ENCODE assay signal across 23 cellular contexts in the genomic region with DNA sequence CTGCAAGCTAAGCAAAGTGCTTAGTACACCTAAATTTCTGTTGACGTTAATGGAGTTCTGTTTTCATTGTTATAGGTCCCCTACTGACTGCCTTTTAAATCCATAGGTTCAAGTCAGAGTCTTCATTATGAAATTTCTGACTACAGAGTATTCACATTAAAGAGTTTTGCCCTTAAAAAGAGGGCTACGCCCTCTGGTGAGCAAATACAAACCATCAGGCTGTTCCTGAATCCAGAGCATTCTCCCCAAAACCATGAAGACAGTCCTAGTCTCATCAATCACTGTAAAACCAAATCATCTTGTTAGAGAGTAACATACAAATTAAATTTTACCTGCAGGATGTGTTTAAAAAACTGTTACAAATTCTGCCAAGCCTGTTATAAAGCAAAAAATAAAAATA.
DNase-seq lines count a peak whose midpoint lies in the region; ATAC-seq and TF ChIP-seq lines count a peak whose summit lies in the region.
"Had no signal": no experiment of that assay in that cellular context is flagged by ENCODE, and none has a peak within 500 bp of the region (broad histone marks: within the 10 kb centered on the region; RNA-seq: fewer than 3 reads in every experiment).

No MANE protein-coding gene starts in this region.

- H3K23ac ChIP-seq in mesendoderm (ENCODE audit: low read length), result no peak overlapping the region

- H3K4ac ChIP-seq in mesendoderm (ENCODE audit: low read depth, low read length), result no peak overlapping the region

- H3K27me3 ChIP-seq in SK-N-SH (ENCODE audit: insufficient read depth), result no peaks in the 10 kb centered on the region
- no peaks in the 10 kb centered on the region for H3K27me3 ChIP-seq in Karpas-422 (ENCODE audit: low read length)
- no peaks in the 10 kb centered on the region for H3K27me3 ChIP-seq in mesendoderm (ENCODE audit: insufficient read depth, low read length, poor library complexity)
- H3K27me3 ChIP-seq: Peyer's patch had no signal

- H3K27ac Mint-ChIP-seq in WTC11, result no peak overlapping the region
- H3K27ac Mint-ChIP-seq in stimulated activated effector memory CD8-positive, alpha-beta T cell treated with anti-CD3 and anti-CD28 coated beads, Interleukin-12 subunit alpha, Interleukin-12 subunit beta, amount 100 ng/mL, for 72 hours, result no peak overlapping the region
- H3K27ac Mint-ChIP-seq: CD14-positive monocyte; T-helper 1 cell treated with Interleukin-12 subunit alpha and Interleukin-12 subunit beta and Interleukin-4 antibody, amounts not matched to agents 30 μg/mL and 1 μg/mL, for 36 hours had no signal

- H3K9ac ChIP-seq in SK-N-SH (no peak overlapping the region), Karpas-422 (ENCODE audit: low read length) (no peak overlapping the region), mesendoderm (ENCODE audit: low read length) (no peak overlapping the region)

- CTCF ChIA-PET in SK-N-SH (lab: Yijun Ruan, JAX), result no interaction called here
- CTCF ChIA-PET in WTC11 (lab: Charles Lee), result interaction anchor here (1.4 kb wide), 2 partner anchors 17 to 793 kb away, joined by 3 read pairs; no protein-coding TSS in a partner anchor

- H2BK5ac ChIP-seq in mesendoderm (ENCODE audit: low read length), result no peak overlapping the region

- ATAC-seq in SK-N-SH treated with all-trans-retinoic acid at 6 μM for 48 hours (no peak), WTC11 (peak; percentile 69), esophagus mucosa (no peak)
- no peak for ATAC-seq in stimulated activated effector memory CD8-positive, alpha-beta T cell treated with anti-CD3 and anti-CD28 coated beads, Interleukin-12 subunit alpha, Interleukin-12 subunit beta, amount 100 ng/mL, for 72 hours

- H3F3A ChIP-seq in SK-N-SH (replicated peaks; ENCODE audit: insufficient read depth), result no peaks in the 10 kb centered on the region

- H3K36me3 Mint-ChIP-seq in WTC11, result no peaks in the 10 kb centered on the region
- H3K36me3 Mint-ChIP-seq in stimulated activated effector memory CD8-positive, alpha-beta T cell treated with anti-CD3 and anti-CD28 coated beads, Interleukin-12 subunit alpha, Interleukin-12 subunit beta, amount 100 ng/mL, for 72 hours, result no peaks in the 10 kb centered on the region
- H3K36me3 Mint-ChIP-seq: CD14-positive monocyte had no signal

- peaks cover 2% of the 10 kb centered on the region; the same call in 1 of the 2 replicates for H3K9me3 Mint-ChIP-seq in WTC11
- H3K9me3 Mint-ChIP-seq in stimulated activated effector memory CD8-positive, alpha-beta T cell treated with anti-CD3 and anti-CD28 coated beads, Interleukin-12 subunit alpha, Interleukin-12 subunit beta, amount 100 ng/mL, for 72 hours, result peaks cover 13% of the 10 kb centered on the region

- no peaks in the 10 kb centered on the region for H3K79me1 ChIP-seq in mesendoderm (ENCODE audit: low read length)

- no peaks in the 10 kb centered on the region for H3K9me2 ChIP-seq in SK-N-SH
- no peaks in the 10 kb centered on the region for H3K9me2 ChIP-seq in Karpas-422 (replicated peaks; ENCODE audit: insufficient read depth, low read length)

- H2BK15ac ChIP-seq in mesendoderm (replicated peaks; ENCODE audit: low read depth), result no peak overlapping the region

- H4K5ac ChIP-seq in mesendoderm (ENCODE audit: low read length), result no peak overlapping the region

- no peak overlapping the region for H3K4me3 Mint-ChIP-seq in WTC11
- H3K4me3 Mint-ChIP-seq in stimulated activated effector memory CD8-positive, alpha-beta T cell treated with anti-CD3 and anti-CD28 coated beads, Interleukin-12 subunit alpha, Interleukin-12 subunit beta, amount 100 ng/mL, for 72 hours, result no peak overlapping the region
- H3K4me3 Mint-ChIP-seq: CD14-positive monocyte; T-helper 1 cell treated with Interleukin-12 subunit alpha and Interleukin-12 subunit beta and Interleukin-4 antibody, amounts not matched to agents 30 μg/mL and 1 μg/mL, for 36 hours had no signal

- POLR2A ChIA-PET in SK-N-SH (lab: Yijun Ruan, JAX) (no interaction called here), WTC11 (lab: Charles Lee) (no interaction called here)

- H3K9me3 ChIP-seq in SK-N-SH (peaks cover 3% of the 10 kb centered on the region; the same call in 1 of the 2 replicates), Karpas-422 (ENCODE audit: low read length) (no peaks in the 10 kb centered on the region)
- H3K9me3 ChIP-seq: HAP-1, Peyer's patch had no signal

- 22% methylated on average over 2 of the region's 2 CpGs for WGBS in SK-N-SH (ENCODE audit: low lambda C conversion rate)
- no CpG with 5 or more reads among the region's 2 CpGs for WGBS in mesendoderm (ENCODE audit: extremely low coverage, insufficient coverage, low lambda C conversion rate)

- no peak overlapping the region for H2BK120ac ChIP-seq in mesendoderm (ENCODE audit: low read depth, low read length)

- no peak overlapping the region for H4K8ac ChIP-seq in mesendoderm (ENCODE audit: low read depth, low read length)

- H3K18ac ChIP-seq in mesendoderm (ENCODE audit: low read length), result no peak overlapping the region

- H3K4me3 ChIP-seq in SK-N-SH (ENCODE audit: low read depth in 2 of 2, low read length in 1 of 2) (no peak overlapping the region), Karpas-422 (ENCODE audit: low read length) (no peak overlapping the region), mesendoderm (ENCODE audit: low read length) (no peak overlapping the region)
- H3K4me3 ChIP-seq: HAP-1, Peyer's patch had no signal

- H3K4me1 Mint-ChIP-seq in WTC11, result peaks cover 13% of the 10 kb centered on the region
- no peaks in the 10 kb centered on the region for H3K4me1 Mint-ChIP-seq in stimulated activated effector memory CD8-positive, alpha-beta T cell treated with anti-CD3 and anti-CD28 coated beads, Interleukin-12 subunit alpha, Interleukin-12 subunit beta, amount 100 ng/mL, for 72 hours

- H3K27ac ChIP-seq in SK-N-SH (ENCODE audit: low read depth in 2 of 2, low read length in 1 of 2) (no peak overlapping the region), Karpas-422 (ENCODE audit: low read length) (no peak overlapping the region), mesendoderm (ENCODE audit: low read depth, low read length) (no peak overlapping the region)
- H3K27ac ChIP-seq: 22Rv1, Peyer's patch had no signal

- no peak overlapping the region for H2AFZ ChIP-seq in SK-N-SH (ENCODE audit: low read depth)
- no peak overlapping the region for H2AFZ ChIP-seq in Karpas-422 (ENCODE audit: low read length)

- DNase-seq in SK-N-SH, result no peak
- peak; percentile 45 for DNase-seq in Karpas-422
- no peak for DNase-seq in WTC11 (ENCODE audit: low spot score)
- DNase-seq in mesendoderm, result peak; percentile 15
- no peak for DNase-seq in DMS114 treated with DMSO at 0.1 percent for 48 hours (lab: John Stamatoyannopoulos, UW; ENCODE audit: unreplicated experiment)
- no peak for DNase-seq in stimulated activated effector memory CD8-positive, alpha-beta T cell treated with anti-CD3 and anti-CD28 coated beads, Interleukin-12 subunit alpha, Interleukin-12 subunit beta, amount 100 ng/mL, for 72 hours (ENCODE audit: low spot score in 2 of 2)
- DNase-seq: AML-193; EL; GF-D8; NCI-H1092; NCI-H1436; NCI-H1930; NCI-H345; NCI-H524; NCI-H774; NK-92 treated with Interleukin-12 subunit alpha and Interleukin-12 subunit beta, amount 100 ng/mL, for 24 hours; Peyer's patch had no signal

- no peak overlapping the region for H3K4me2 ChIP-seq in SK-N-SH
- no peak overlapping the region for H3K4me2 ChIP-seq in Karpas-422 (ENCODE audit: low read depth, low read length, poor library complexity, severe bottlenecking)
- H3K4me2 ChIP-seq in mesendoderm (ENCODE audit: low read length), result no peak overlapping the region

- TF ChIP-seq RAD21 in SK-N-SH (IDR thresholded peaks at IDR 0.05; ENCODE audit: low read length), result peak; percentile 39; the same call in 1 of the 2 replicates

- H3K79me2 ChIP-seq in SK-N-SH (ENCODE audit: insufficient read depth) (no peaks in the 10 kb centered on the region), Karpas-422 (ENCODE audit: low read length) (no peaks in the 10 kb centered on the region), mesendoderm (ENCODE audit: control insufficient read depth, insufficient read depth, low read length) (no peaks in the 10 kb centered on the region)

- no peak overlapping the region for H2AK5ac ChIP-seq in mesendoderm (ENCODE audit: low read length)

- H3K36me3 ChIP-seq in SK-N-SH (replicated peaks in 1 of 2; ENCODE audit: control insufficient read depth in 1 of 2, insufficient read depth in 2 of 2, low read length in 1 of 2) (no peaks in the 10 kb centered on the region), Karpas-422 (ENCODE audit: insufficient read depth, low read length) (no peaks in the 10 kb centered on the region), mesendoderm (ENCODE audit: control insufficient read depth, insufficient read depth, low read length) (no peaks in the 10 kb centered on the region)
- H3K36me3 ChIP-seq: HAP-1, Peyer's patch had no signal

- TF ChIP-seq CTCF in SK-N-SH (IDR thresholded peaks at IDR 0.05) (no peak), WTC11 (IDR thresholded peaks at IDR 0.05) (0 out of 2 replicates have a peak, but pooled peaks have one; percentile 17)

- H3K56ac ChIP-seq in mesendoderm (ENCODE audit: low read length), result no peak overlapping the region

- no peaks in the 10 kb centered on the region for H3K27me3 Mint-ChIP-seq in WTC11 (ENCODE audit: low read depth)

- H3K4me1 ChIP-seq in SK-N-SH (ENCODE audit: control insufficient read depth in 1 of 2, insufficient read depth in 2 of 2, low read depth in 1 of 2, low read length in 1 of 2) (no peaks in the 10 kb centered on the region; a peak in 1 of 4 replicates), Karpas-422 (ENCODE audit: low read length) (no peaks in the 10 kb centered on the region), mesendoderm (ENCODE audit: control insufficient read depth, low read depth, low read length) (no peaks in the 10 kb centered on the region)
- H3K4me1 ChIP-seq: HAP-1, Peyer's patch had no signal

- TF ChIP-seq EP300 in SK-N-SH (IDR thresholded peaks at IDR 0.05; ENCODE audit: borderline replicate concordance in 1 of 2, low read depth in 1 of 2, low read length in 1 of 2), result no peak

- H4K20me1 ChIP-seq in SK-N-SH (ENCODE audit: insufficient read depth) (no peaks in the 10 kb centered on the region), Karpas-422 (ENCODE audit: insufficient read depth, low read depth, low read length) (no peaks in the 10 kb centered on the region)

TF ChIP-seq in SK-N-SH, 30 proteins besides CTCF, POLR2A, EP300 and RAD21:
- no peak for TF ChIP-seq GABPA (IDR thresholded peaks at IDR 0.05; ENCODE audit: low read depth)
- no peak for TF ChIP-seq MEF2A (IDR thresholded peaks at IDR 0.05; ENCODE audit: borderline replicate concordance, low read depth)

TF ChIP-seq in WTC11, 78 proteins besides CTCF, POLR2A, EP300 and RAD21 (continues in another document):
- TF ChIP-seq, protein P1, sequence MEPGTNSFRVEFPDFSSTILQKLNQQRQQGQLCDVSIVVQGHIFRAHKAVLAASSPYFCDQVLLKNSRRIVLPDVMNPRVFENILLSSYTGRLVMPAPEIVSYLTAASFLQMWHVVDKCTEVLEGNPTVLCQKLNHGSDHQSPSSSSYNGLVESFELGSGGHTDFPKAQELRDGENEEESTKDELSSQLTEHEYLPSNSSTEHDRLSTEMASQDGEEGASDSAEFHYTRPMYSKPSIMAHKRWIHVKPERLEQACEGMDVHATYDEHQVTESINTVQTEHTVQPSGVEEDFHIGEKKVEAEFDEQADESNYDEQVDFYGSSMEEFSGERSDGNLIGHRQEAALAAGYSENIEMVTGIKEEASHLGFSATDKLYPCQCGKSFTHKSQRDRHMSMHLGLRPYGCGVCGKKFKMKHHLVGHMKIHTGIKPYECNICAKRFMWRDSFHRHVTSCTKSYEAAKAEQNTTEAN (CRISPR knock-in tag; IDR thresholded peaks at IDR 0.05), result no peak

Comparison
In these comparisons a context has a peak if more than half of its experiments do, and no peak if none do; other contexts are left out.
1. DNase-seq: peak in Karpas-422 (single experiment) and mesendoderm (single experiment); none in SK-N-SH (single experiment), WTC11 (single experiment), DMS114 treated with DMSO at 0.1 percent for 48 hours (single experiment) and stimulated activated effector memory CD8-positive, alpha-beta T cell treated with anti-CD3 and anti-CD28 coated beads, Interleukin-12 subunit alpha, Interleukin-12 subunit beta, amount 100 ng/mL, for 72 hours (0 of 2).